Comparison of ENCODE assay signal across 1 cellular context in the genomic region with DNA sequence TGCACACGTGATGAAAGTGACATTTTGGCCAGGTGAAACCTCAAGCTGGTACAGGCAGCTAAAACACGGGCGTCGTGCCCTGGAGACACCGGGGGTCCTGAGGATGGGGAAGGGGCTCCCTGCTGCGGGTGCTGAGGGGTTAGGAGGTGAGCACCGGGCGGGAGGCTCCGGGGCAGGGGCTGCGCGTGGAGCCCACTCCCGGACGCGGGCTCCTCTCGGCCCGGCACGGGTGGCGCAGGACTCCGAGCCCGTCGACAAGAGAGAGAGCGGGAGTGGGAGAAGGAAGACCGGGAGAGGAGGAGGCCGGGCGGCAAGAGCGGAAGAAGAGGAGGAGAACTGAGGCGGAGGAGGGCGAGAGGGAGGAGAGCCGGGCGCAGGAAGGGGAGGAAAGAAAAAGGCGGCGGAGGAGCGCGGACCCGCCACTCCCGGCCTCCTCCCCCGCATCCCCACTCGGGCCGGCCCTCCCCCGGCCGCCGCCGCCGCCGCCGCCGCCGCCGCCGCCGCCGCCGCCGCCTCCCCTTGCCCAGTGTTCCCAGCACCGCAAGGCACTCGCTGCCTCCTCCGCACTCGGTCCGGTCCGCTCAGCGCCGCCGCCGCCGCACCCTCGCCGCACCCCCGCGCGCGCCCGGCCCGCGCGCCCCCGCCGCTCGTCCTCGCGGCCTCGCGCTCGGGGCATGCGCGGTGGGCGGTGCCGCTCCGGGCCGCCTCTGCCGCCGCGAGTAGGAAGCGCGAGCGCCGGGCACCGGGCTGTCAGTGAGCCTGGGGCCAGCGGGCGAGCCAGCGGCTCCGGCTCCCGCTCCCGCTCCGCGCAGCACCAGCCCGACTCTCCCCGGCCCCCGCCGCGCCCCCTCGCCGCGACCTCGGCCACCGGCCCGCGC.
TF ChIP-seq lines count a peak whose summit lies in the region.

A gene (plus strand): TSS at position 750 of the 878 bp plus-strand sequence.

TF ChIP-seq in K562, 482 proteins besides CTCF, POLR2A, EP300 and RAD21 (continued from another document and continues in another):
- TF ChIP-seq TEAD4 (IDR thresholded peaks at IDR 0.05; ENCODE audit: low read length) (no peak), TEAD4 (CRISPR knock-in tag; IDR thresholded peaks at IDR 0.05; ENCODE audit: borderline replicate concordance) (no peak), WHSC1 (IDR thresholded peaks at IDR 0.05; ENCODE audit: low read length) (no peak), RBFOX2 (IDR thresholded peaks at IDR 0.05; ENCODE audit: low read depth, low read length) (peak; percentile 61), EP400 (IDR thresholded peaks at IDR 0.05) (peak; percentile 37; the same call in 1 of the 2 replicates), ZNF766 (CRISPR knock-in tag; conservative IDR thresholded peaks at IDR 0.05) (peak; percentile 96), ERF (CRISPR knock-in tag; IDR thresholded peaks at IDR 0.05) (no peak), EGR1 (conservative IDR thresholded peaks at IDR 0.05) (peak; percentile 51; the same call in 1 of the 2 replicates), PHF8 (IDR thresholded peaks at IDR 0.05; ENCODE audit: borderline replicate concordance, low read length) (peak; percentile 37; the same call in 1 of the 2 replicates), HMGN3 (IDR thresholded peaks at IDR 0.05; ENCODE audit: borderline replicate concordance, extremely low read depth, insufficient read length, low read depth, low read length) (peak; percentile 70), SMAD4 (CRISPR knock-in tag; conservative IDR thresholded peaks at IDR 0.05) (peak; percentile 48; the same call in 1 of the 2 replicates), SMARCA4 (IDR thresholded peaks at IDR 0.05) (0 out of 2 replicates have a peak, but pooled peaks have one; percentile 32), ZNF589 (CRISPR knock-in tag; IDR thresholded peaks at IDR 0.05; ENCODE audit: low read depth) (peak; percentile 95), ZNF644 (tag; IDR thresholded peaks at IDR 0.05; ENCODE audit: low read depth) (peak; percentile 92)
- TF ChIP-seq, protein P1, sequence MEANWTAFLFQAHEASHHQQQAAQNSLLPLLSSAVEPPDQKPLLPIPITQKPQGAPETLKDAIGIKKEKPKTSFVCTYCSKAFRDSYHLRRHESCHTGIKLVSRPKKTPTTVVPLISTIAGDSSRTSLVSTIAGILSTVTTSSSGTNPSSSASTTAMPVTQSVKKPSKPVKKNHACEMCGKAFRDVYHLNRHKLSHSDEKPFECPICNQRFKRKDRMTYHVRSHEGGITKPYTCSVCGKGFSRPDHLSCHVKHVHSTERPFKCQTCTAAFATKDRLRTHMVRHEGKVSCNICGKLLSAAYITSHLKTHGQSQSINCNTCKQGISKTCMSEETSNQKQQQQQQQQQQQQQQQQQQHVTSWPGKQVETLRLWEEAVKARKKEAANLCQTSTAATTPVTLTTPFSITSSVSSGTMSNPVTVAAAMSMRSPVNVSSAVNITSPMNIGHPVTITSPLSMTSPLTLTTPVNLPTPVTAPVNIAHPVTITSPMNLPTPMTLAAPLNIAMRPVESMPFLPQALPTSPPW (CRISPR knock-in tag; IDR thresholded peaks at IDR 0.05) = peak; percentile 78
- TF ChIP-seq, protein P2, sequence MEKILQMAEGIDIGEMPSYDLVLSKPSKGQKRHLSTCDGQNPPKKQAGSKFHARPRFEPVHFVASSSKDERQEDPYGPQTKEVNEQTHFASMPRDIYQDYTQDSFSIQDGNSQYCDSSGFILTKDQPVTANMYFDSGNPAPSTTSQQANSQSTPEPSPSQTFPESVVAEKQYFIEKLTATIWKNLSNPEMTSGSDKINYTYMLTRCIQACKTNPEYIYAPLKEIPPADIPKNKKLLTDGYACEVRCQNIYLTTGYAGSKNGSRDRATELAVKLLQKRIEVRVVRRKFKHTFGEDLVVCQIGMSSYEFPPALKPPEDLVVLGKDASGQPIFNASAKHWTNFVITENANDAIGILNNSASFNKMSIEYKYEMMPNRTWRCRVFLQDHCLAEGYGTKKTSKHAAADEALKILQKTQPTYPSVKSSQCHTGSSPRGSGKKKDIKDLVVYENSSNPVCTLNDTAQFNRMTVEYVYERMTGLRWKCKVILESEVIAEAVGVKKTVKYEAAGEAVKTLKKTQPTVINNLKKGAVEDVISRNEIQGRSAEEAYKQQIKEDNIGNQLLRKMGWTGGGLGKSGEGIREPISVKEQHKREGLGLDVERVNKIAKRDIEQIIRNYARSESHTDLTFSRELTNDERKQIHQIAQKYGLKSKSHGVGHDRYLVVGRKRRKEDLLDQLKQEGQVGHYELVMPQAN (IDR thresholded peaks at IDR 0.05; ENCODE audit: borderline replicate concordance) = peak; percentile 50; the same call in 1 of the 2 replicates
- TF ChIP-seq, protein P3, sequence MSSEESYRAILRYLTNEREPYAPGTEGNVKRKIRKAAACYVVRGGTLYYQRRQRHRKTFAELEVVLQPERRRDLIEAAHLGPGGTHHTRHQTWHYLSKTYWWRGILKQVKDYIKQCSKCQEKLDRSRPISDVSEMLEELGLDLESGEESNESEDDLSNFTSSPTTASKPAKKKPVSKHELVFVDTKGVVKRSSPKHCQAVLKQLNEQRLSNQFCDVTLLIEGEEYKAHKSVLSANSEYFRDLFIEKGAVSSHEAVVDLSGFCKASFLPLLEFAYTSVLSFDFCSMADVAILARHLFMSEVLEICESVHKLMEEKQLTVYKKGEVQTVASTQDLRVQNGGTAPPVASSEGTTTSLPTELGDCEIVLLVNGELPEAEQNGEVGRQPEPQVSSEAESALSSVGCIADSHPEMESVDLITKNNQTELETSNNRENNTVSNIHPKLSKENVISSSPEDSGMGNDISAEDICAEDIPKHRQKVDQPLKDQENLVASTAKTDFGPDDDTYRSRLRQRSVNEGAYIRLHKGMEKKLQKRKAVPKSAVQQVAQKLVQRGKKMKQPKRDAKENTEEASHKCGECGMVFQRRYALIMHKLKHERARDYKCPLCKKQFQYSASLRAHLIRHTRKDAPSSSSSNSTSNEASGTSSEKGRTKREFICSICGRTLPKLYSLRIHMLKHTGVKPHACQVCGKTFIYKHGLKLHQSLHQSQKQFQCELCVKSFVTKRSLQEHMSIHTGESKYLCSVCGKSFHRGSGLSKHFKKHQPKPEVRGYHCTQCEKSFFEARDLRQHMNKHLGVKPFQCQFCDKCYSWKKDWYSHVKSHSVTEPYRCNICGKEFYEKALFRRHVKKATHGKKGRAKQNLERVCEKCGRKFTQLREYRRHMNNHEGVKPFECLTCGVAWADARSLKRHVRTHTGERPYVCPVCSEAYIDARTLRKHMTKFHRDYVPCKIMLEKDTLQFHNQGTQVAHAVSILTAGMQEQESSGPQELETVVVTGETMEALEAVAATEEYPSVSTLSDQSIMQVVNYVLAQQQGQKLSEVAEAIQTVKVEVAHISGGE (CRISPR knock-in tag; IDR thresholded peaks at IDR 0.05) = peak in 1 of 3 experiments; percentile 85; a peak in 2 of 6 replicates
- TF ChIP-seq, protein P4, sequence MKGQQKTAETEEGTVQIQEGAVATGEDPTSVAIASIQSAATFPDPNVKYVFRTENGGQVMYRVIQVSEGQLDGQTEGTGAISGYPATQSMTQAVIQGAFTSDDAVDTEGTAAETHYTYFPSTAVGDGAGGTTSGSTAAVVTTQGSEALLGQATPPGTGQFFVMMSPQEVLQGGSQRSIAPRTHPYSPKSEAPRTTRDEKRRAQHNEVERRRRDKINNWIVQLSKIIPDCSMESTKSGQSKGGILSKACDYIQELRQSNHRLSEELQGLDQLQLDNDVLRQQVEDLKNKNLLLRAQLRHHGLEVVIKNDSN (CRISPR knock-in tag; IDR thresholded peaks at IDR 0.05) = peak; percentile 71
- TF ChIP-seq, protein P5, sequence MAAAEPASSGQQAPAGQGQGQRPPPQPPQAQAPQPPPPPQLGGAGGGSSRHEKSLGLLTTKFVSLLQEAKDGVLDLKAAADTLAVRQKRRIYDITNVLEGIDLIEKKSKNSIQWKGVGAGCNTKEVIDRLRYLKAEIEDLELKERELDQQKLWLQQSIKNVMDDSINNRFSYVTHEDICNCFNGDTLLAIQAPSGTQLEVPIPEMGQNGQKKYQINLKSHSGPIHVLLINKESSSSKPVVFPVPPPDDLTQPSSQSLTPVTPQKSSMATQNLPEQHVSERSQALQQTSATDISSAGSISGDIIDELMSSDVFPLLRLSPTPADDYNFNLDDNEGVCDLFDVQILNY (CRISPR knock-in tag; IDR thresholded peaks at IDR 0.05) = no peak
- TF ChIP-seq, protein P6, sequence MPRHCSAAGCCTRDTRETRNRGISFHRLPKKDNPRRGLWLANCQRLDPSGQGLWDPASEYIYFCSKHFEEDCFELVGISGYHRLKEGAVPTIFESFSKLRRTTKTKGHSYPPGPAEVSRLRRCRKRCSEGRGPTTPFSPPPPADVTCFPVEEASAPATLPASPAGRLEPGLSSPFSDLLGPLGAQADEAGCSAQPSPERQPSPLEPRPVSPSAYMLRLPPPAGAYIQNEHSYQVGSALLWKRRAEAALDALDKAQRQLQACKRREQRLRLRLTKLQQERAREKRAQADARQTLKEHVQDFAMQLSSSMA (CRISPR knock-in tag; IDR thresholded peaks at IDR 0.05) = no peak
- TF ChIP-seq, protein P7, sequence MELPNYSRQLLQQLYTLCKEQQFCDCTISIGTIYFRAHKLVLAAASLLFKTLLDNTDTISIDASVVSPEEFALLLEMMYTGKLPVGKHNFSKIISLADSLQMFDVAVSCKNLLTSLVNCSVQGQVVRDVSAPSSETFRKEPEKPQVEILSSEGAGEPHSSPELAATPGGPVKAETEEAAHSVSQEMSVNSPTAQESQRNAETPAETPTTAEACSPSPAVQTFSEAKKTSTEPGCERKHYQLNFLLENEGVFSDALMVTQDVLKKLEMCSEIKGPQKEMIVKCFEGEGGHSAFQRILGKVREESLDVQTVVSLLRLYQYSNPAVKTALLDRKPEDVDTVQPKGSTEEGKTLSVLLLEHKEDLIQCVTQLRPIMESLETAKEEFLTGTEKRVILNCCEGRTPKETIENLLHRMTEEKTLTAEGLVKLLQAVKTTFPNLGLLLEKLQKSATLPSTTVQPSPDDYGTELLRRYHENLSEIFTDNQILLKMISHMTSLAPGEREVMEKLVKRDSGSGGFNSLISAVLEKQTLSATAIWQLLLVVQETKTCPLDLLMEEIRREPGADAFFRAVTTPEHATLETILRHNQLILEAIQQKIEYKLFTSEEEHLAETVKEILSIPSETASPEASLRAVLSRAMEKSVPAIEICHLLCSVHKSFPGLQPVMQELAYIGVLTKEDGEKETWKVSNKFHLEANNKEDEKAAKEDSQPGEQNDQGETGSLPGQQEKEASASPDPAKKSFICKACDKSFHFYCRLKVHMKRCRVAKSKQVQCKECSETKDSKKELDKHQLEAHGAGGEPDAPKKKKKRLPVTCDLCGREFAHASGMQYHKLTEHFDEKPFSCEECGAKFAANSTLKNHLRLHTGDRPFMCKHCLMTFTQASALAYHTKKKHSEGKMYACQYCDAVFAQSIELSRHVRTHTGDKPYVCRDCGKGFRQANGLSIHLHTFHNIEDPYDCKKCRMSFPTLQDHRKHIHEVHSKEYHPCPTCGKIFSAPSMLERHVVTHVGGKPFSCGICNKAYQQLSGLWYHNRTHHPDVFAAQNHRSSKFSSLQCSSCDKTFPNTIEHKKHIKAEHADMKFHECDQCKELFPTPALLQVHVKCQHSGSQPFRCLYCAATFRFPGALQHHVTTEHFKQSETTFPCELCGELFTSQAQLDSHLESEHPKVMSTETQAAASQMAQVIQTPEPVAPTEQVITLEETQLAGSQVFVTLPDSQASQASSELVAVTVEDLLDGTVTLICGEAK (IDR thresholded peaks at IDR 0.05) = peak; percentile 61
- TF ChIP-seq, protein P7 (CRISPR knock-in tag; IDR thresholded peaks at IDR 0.05) = no peak
- TF ChIP-seq, protein P8, sequence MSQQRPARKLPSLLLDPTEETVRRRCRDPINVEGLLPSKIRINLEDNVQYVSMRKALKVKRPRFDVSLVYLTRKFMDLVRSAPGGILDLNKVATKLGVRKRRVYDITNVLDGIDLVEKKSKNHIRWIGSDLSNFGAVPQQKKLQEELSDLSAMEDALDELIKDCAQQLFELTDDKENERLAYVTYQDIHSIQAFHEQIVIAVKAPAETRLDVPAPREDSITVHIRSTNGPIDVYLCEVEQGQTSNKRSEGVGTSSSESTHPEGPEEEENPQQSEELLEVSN (IDR thresholded peaks at IDR 0.05; ENCODE audit: borderline replicate concordance in 1 of 2, extremely low read depth in 1 of 2, insufficient read depth in 1 of 2, insufficient read length in 1 of 2, low read depth in 1 of 2, low read length in 1 of 2, poor library complexity in 1 of 2, severe bottlenecking in 1 of 2) = peak in 1 of 2 experiments; percentile 43
- TF ChIP-seq, protein P9, sequence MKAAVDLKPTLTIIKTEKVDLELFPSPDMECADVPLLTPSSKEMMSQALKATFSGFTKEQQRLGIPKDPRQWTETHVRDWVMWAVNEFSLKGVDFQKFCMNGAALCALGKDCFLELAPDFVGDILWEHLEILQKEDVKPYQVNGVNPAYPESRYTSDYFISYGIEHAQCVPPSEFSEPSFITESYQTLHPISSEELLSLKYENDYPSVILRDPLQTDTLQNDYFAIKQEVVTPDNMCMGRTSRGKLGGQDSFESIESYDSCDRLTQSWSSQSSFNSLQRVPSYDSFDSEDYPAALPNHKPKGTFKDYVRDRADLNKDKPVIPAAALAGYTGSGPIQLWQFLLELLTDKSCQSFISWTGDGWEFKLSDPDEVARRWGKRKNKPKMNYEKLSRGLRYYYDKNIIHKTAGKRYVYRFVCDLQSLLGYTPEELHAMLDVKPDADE (conservative IDR thresholded peaks at IDR 0.05; ENCODE audit: control insufficient read depth, low read depth, low read length) = peak; percentile 45; the same call in 1 of the 2 replicates
